Comparison of ENCODE assay signal across 25 cellular contexts in genomic region chr19:6602729-6603114, GRCh38. TPM values are rescaled to one million over a fixed set of nuclear protein-coding genes. Genes with fewer than 3 reads are reported as not detected.
DNase-seq lines count a peak whose midpoint lies in the region; ATAC-seq and TF ChIP-seq lines count a peak whose summit lies in the region.
"Had no signal": no experiment of that assay in that cellular context is flagged by ENCODE, and none has a peak within 500 bp of the region (broad histone marks: within the 10 kb centered on the region; RNA-seq: fewer than 3 reads in every experiment).

No MANE protein-coding gene starts in this region.

- no peaks in the 10 kb centered on the region for H3F3A ChIP-seq in MM.1S (ENCODE audit: insufficient read depth, low read length)

- H3K4me3 ChIP-seq in mucosa of descending colon (no peak overlapping the region), MM.1S (ENCODE audit: low read length) (no peak overlapping the region)
- H3K4me3 ChIP-seq: coronary artery, psoas muscle had no signal

- peak; percentile 46 for DNase-seq in NOMO-1 treated with DMSO at 0.1 percent for 48 hours (lab: John Stamatoyannopoulos, UW; ENCODE audit: unreplicated experiment)
- DNase-seq in NOMO-1 treated with dmso at 0.1 percent for 144 hours (lab: John Stamatoyannopoulos, UW; ENCODE audit: unreplicated experiment) = no peak
- peak; percentile 16 for DNase-seq in LoVo (ENCODE audit: low spot score)
- DNase-seq in T-helper 2 cell treated with Interferon-gamma antibody and Interleukin-4, amounts not matched to agents 5 μg/mL and 100 μg/mL, for 36 hours (ENCODE audit: low spot score) = no peak
- no peak for DNase-seq in mucosa of descending colon
- no peak for DNase-seq in activated CD8-positive, alpha-beta T cell treated with anti-CD3 and anti-CD28 coated beads for 36 hours
- no peak for DNase-seq in MM.1S
- DNase-seq in SW 1271 (lab: John Stamatoyannopoulos, UW) = no peak
- DNase-seq: activated CD4-positive, alpha-beta T cell treated with anti-CD3 and anti-CD28 coated beads, Interleukin-2, amount 50 U/mL, for 48 hours; activated naive CD4-positive, alpha-beta T cell; activated T-cell treated with anti-CD3 and anti-CD28 coated beads, Interleukin-2, amount 50 U/mL, for 1 hour; AML-193; amygdala; glutamatergic neuron; mammary epithelial cell; NCI-H1694; NCI-H748 treated with DMSO at 0.1 percent for 48 hours; psoas muscle; SIG-M5; stimulated activated naive B cell treated with anti-CD40 and anti-IgM and Interleukin-4, amounts not matched to agents 10 μg/mL and 1 μg/mL and 100 μg/mL, for 72 hours had no signal

- no peak overlapping the region for H3K9ac ChIP-seq in MM.1S (ENCODE audit: low read length)

- no peaks in the 10 kb centered on the region for H3K36me3 Mint-ChIP-seq in T-helper 2 cell treated with Interferon-gamma antibody and Interleukin-4, amounts not matched to agents 5 μg/mL and 100 μg/mL, for 36 hours (ENCODE audit: low read depth)
- H3K36me3 Mint-ChIP-seq in activated CD8-positive, alpha-beta T cell treated with anti-CD3 and anti-CD28 coated beads for 36 hours (ENCODE audit: low read depth) = no peaks in the 10 kb centered on the region

- H3K4me1 ChIP-seq in mucosa of descending colon (ENCODE audit: low read depth) (no peaks in the 10 kb centered on the region), MM.1S (ENCODE audit: low read length) (no peaks in the 10 kb centered on the region)
- H3K4me1 ChIP-seq: psoas muscle had no signal

- peak; percentile 34 for ATAC-seq in mucosa of descending colon
- no peak for ATAC-seq in activated CD8-positive, alpha-beta T cell treated with anti-CD3 and anti-CD28 coated beads for 36 hours
- ATAC-seq: psoas muscle; stimulated activated naive B cell treated with anti-CD40 and anti-IgM and Interleukin-4, amounts not matched to agents 10 μg/mL and 1 μg/mL and 100 μg/mL, for 72 hours had no signal

- no peaks in the 10 kb centered on the region for H3K27me3 Mint-ChIP-seq in T-helper 2 cell treated with Interferon-gamma antibody and Interleukin-4, amounts not matched to agents 5 μg/mL and 100 μg/mL, for 36 hours (ENCODE audit: low read depth)
- H3K27me3 Mint-ChIP-seq in activated CD8-positive, alpha-beta T cell treated with anti-CD3 and anti-CD28 coated beads for 36 hours = no peaks in the 10 kb centered on the region

- no peaks in the 10 kb centered on the region for H3K79me2 ChIP-seq in MM.1S (ENCODE audit: low read length)

- peak overlapping the region; percentile 81 for H3K4me3 Mint-ChIP-seq in T-helper 2 cell treated with Interferon-gamma antibody and Interleukin-4, amounts not matched to agents 5 μg/mL and 100 μg/mL, for 36 hours
- no peak overlapping the region for H3K4me3 Mint-ChIP-seq in activated CD8-positive, alpha-beta T cell treated with anti-CD3 and anti-CD28 coated beads for 36 hours
- H3K4me3 Mint-ChIP-seq: stimulated activated naive B cell treated with anti-CD40 and anti-IgM and Interleukin-4, amounts not matched to agents 10 μg/mL and 1 μg/mL and 100 μg/mL, for 72 hours had no signal

- peak overlapping the region; percentile 6 for H3K27ac Mint-ChIP-seq in T-helper 2 cell treated with Interferon-gamma antibody and Interleukin-4, amounts not matched to agents 5 μg/mL and 100 μg/mL, for 36 hours
- no peak overlapping the region for H3K27ac Mint-ChIP-seq in activated CD8-positive, alpha-beta T cell treated with anti-CD3 and anti-CD28 coated beads for 36 hours
- H3K27ac Mint-ChIP-seq: stimulated activated naive B cell treated with anti-CD40 and anti-IgM and Interleukin-4, amounts not matched to agents 10 μg/mL and 1 μg/mL and 100 μg/mL, for 72 hours had no signal

- no peak overlapping the region for H3K27ac ChIP-seq in MM.1S (ENCODE audit: low read length)
- H3K27ac ChIP-seq: 22Rv1, coronary artery, HL-60, neutrophil, psoas muscle had no signal

- no peaks in the 10 kb centered on the region for H3K9me2 ChIP-seq in MM.1S (replicated peaks; ENCODE audit: insufficient read depth, low read length)

- H3K4me2 ChIP-seq in MM.1S (ENCODE audit: low read depth, low read length) = no peak overlapping the region

- no peaks in the 10 kb centered on the region for H3K36me3 ChIP-seq in mucosa of descending colon (ENCODE audit: low read depth)
- no peaks in the 10 kb centered on the region for H3K36me3 ChIP-seq in MM.1S (replicated peaks; ENCODE audit: insufficient read depth, low read length)
- H3K36me3 ChIP-seq: neutrophil had no signal

- no peak overlapping the region for H2AFZ ChIP-seq in MM.1S (ENCODE audit: low read length)

- no peak for TF ChIP-seq CTCF in mucosa of descending colon (IDR thresholded peaks at IDR 0.05)
- no peak for TF ChIP-seq CTCF in activated CD8-positive, alpha-beta T cell treated with anti-CD3 and anti-CD28 coated beads for 36 hours (IDR thresholded peaks at IDR 0.05)
- TF ChIP-seq CTCF in MM.1S (IDR thresholded peaks at IDR 0.05; ENCODE audit: low read length) = no peak

- no peaks in the 10 kb centered on the region for H3K9me3 Mint-ChIP-seq in T-helper 2 cell treated with Interferon-gamma antibody and Interleukin-4, amounts not matched to agents 5 μg/mL and 100 μg/mL, for 36 hours
- no peaks in the 10 kb centered on the region for H3K9me3 Mint-ChIP-seq in activated CD8-positive, alpha-beta T cell treated with anti-CD3 and anti-CD28 coated beads for 36 hours

- CTCF ChIA-PET in activated CD8-positive, alpha-beta T cell treated with anti-CD3 and anti-CD28 coated beads for 36 hours (lab: Charles Lee) = no interaction called here

- H4K20me1 ChIP-seq in MM.1S (ENCODE audit: insufficient read depth, low read length) = no peaks in the 10 kb centered on the region

- intact Hi-C loops in mucosa of descending colon (cut with DNase I, micrococcal nuclease) = no loop called here
- intact Hi-C loops in activated CD8-positive, alpha-beta T cell treated with anti-CD3 and anti-CD28 coated beads for 36 hours (cut with micrococcal nuclease) = no loop called here

- no peaks in the 10 kb centered on the region for H3K27me3 ChIP-seq in MM.1S (replicated peaks; ENCODE audit: insufficient read depth, low read length)

- peaks cover 46% of the 10 kb centered on the region for H3K4me1 Mint-ChIP-seq in T-helper 2 cell treated with Interferon-gamma antibody and Interleukin-4, amounts not matched to agents 5 μg/mL and 100 μg/mL, for 36 hours (ENCODE audit: low read depth)
- H3K4me1 Mint-ChIP-seq in activated CD8-positive, alpha-beta T cell treated with anti-CD3 and anti-CD28 coated beads for 36 hours (ENCODE audit: low read depth) = peaks cover 49% of the 10 kb centered on the region

- H3K9me3 ChIP-seq in mucosa of descending colon (no peaks in the 10 kb centered on the region), MM.1S (replicated peaks; ENCODE audit: insufficient read depth, low read length) (no peaks in the 10 kb centered on the region)
- H3K9me3 ChIP-seq: neutrophil, psoas muscle had no signal

- POLR2A ChIA-PET in activated CD8-positive, alpha-beta T cell treated with anti-CD3 and anti-CD28 coated beads for 36 hours (lab: Charles Lee) = interaction anchor here (1.2 to 1.3 kb wide), 2 partner anchors 9 to 14 kb away, joined by 3 to 4 read pairs; no protein-coding TSS in a partner anchor

RNA-seq across cellular contexts. Expression of gene CD70, which starts 11.8 kb away (rescaled TPM):
- 1 to 10 TPM in 1 of 3 donors, not detected in 2; 1.0 TPM for total RNA-seq in mucosa of descending colon
- total RNA-seq in activated CD8-positive, alpha-beta T cell treated with anti-CD3 and anti-CD28 coated beads for 36 hours = 10 to 100 TPM; 24.6 to 26.2 TPM
- total RNA-seq: bronchial epithelial cell, psoas muscle had no signal

Comparison
In these comparisons a context has a peak if more than half of its experiments do, and no peak if none do; other contexts are left out.
1. DNase-seq: peak in NOMO-1 treated with DMSO at 0.1 percent for 48 hours (single experiment) and LoVo (single experiment); none in NOMO-1 treated with dmso at 0.1 percent for 144 hours (single experiment), T-helper 2 cell treated with Interferon-gamma antibody and Interleukin-4, amounts not matched to agents 5 μg/mL and 100 μg/mL, for 36 hours (single experiment), mucosa of descending colon (0 of 3), activated CD8-positive, alpha-beta T cell treated with anti-CD3 and anti-CD28 coated beads for 36 hours (single experiment), MM.1S (single experiment) and SW 1271 (0 of 2).
2. RNA of gene CD70, which starts 11.8 kb away (total RNA-seq): 24.6 to 26.2 TPM in activated CD8-positive, alpha-beta T cell treated with anti-CD3 and anti-CD28 coated beads for 36 hours; 1.0 TPM in mucosa of descending colon; every median in the first group is over 10 times any median in the second.